In the genomic region with DNA sequence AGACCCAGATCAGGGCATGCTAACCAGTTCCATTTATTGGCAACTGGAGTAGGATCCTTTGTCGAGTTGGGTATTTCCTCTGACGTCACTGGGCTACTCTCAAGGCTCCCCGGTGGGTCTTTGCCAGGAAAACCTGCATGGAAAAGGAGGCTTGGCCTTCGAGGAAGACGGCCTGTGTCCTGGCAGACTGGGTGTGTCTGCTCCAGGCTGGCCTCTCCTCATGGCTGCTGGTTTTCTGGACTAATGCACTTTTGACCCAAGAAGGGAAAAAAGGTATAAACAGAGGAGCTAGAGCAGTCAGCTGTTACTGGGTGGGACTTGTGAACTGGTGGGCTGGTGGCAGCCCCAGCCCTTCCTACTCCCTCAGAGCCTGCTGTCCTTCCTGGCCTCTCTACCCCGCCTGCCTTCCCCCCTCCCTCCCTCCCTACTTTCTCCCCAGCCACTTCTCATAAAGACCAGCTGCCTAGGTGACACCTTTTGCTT, we compare ENCODE assay signal across 8 cellular contexts.
DNase-seq lines count a peak whose midpoint lies in the region; TF ChIP-seq lines count a peak whose summit lies in the region.

No MANE protein-coding gene starts in this region.

- TF ChIP-seq CTCF in fibroblast of mammary gland (conservative IDR thresholded peaks at IDR 0.05; ENCODE audit: control insufficient read depth, insufficient read depth, low read depth, low read length) (no peak), parathyroid adenoma (IDR thresholded peaks at IDR 0.05) (no peak)

- H3K4me3 ChIP-seq in fibroblast of mammary gland (ENCODE audit: control insufficient read depth, low read depth, low read length) (no peak overlapping the region), parathyroid adenoma (ENCODE audit: low read depth, low read length) (no peak overlapping the region)

- H3K36me3 Mint-ChIP-seq in activated T-cell treated with anti-CD3 and anti-CD28 coated beads, Interleukin-2, amount 50 U/mL, for 24 hours (ENCODE audit: low read depth): no peaks in the 10 kb centered on the region

- H3K27me3 Mint-ChIP-seq in activated T-cell treated with anti-CD3 and anti-CD28 coated beads, Interleukin-2, amount 50 U/mL, for 24 hours: no peaks in the 10 kb centered on the region

- peaks cover 12% of the 10 kb centered on the region for H3K4me1 ChIP-seq in parathyroid adenoma

- DNase-seq in DMS79 (lab: John Stamatoyannopoulos, UW): peak; percentile 12
- peak; percentile 39 for DNase-seq in NCI-H2227 (lab: John Stamatoyannopoulos, UW; ENCODE audit: unreplicated experiment)
- DNase-seq in fibroblast of mammary gland (ENCODE audit: low read depth): peak; percentile 41
- DNase-seq in islet precursor cell: no peak
- no peak for DNase-seq in epidermal melanocyte (ENCODE audit: insufficient read length, low spot score)
- DNase-seq in activated T-cell treated with anti-CD3 and anti-CD28 coated beads, Interleukin-2, amount 50 U/mL, for 24 hours: no peak
- DNase-seq in SW480 (ENCODE audit: low spot score): no peak

- peak overlapping the region; percentile 78 for H2AFZ ChIP-seq in parathyroid adenoma

- H3K36me3 ChIP-seq in parathyroid adenoma (ENCODE audit: control insufficient read depth, insufficient read depth, low read length): no peaks in the 10 kb centered on the region

- H3K79me2 ChIP-seq in parathyroid adenoma: no peaks in the 10 kb centered on the region

- H3K9ac ChIP-seq in parathyroid adenoma: no peak overlapping the region

- H3K27me3 ChIP-seq in parathyroid adenoma (ENCODE audit: control insufficient read depth, insufficient read depth, low read length): no peaks in the 10 kb centered on the region

- no peaks in the 10 kb centered on the region for H3K9me3 Mint-ChIP-seq in activated T-cell treated with anti-CD3 and anti-CD28 coated beads, Interleukin-2, amount 50 U/mL, for 24 hours

- H3K4me1 Mint-ChIP-seq in activated T-cell treated with anti-CD3 and anti-CD28 coated beads, Interleukin-2, amount 50 U/mL, for 24 hours (ENCODE audit: low read depth): peaks cover 13% of the 10 kb centered on the region

- peak overlapping the region; percentile 84 for H3K27ac ChIP-seq in parathyroid adenoma

- no peak overlapping the region for H3K4me2 ChIP-seq in parathyroid adenoma (ENCODE audit: low read length)

- no peaks in the 10 kb centered on the region for H3K9me3 ChIP-seq in parathyroid adenoma (ENCODE audit: control insufficient read depth, low read length)

- no peak overlapping the region for H3K27ac Mint-ChIP-seq in activated T-cell treated with anti-CD3 and anti-CD28 coated beads, Interleukin-2, amount 50 U/mL, for 24 hours

- no peak overlapping the region for H3K4me3 Mint-ChIP-seq in activated T-cell treated with anti-CD3 and anti-CD28 coated beads, Interleukin-2, amount 50 U/mL, for 24 hours

Comparison
In these comparisons a context has a peak if more than half of its experiments do, and no peak if none do; other contexts are left out.
1. DNase-seq: peak in DMS79 (single experiment), NCI-H2227 (single experiment) and fibroblast of mammary gland (single experiment); none in islet precursor cell (single experiment), epidermal melanocyte (single experiment), activated T-cell treated with anti-CD3 and anti-CD28 coated beads, Interleukin-2, amount 50 U/mL, for 24 hours (single experiment) and SW480 (single experiment).